ENCODE assay signal across 26 cellular contexts in genomic region chr19:51357952-51358351, GRCh38. TPM values are rescaled to one million over a fixed set of nuclear protein-coding genes. Genes with fewer than 3 reads are reported as not detected.
"Had no signal": no experiment of that assay in that cellular context is flagged by ENCODE, and none has a peak within 500 bp of the region (broad histone marks: within the 10 kb centered on the region; RNA-seq: fewer than 3 reads in every experiment).

No MANE protein-coding gene starts in this region.

- H3K9me3 ChIP-seq: adrenal gland, breast epithelium, gastrocnemius medialis, left ventricle myocardium inferior, spleen, testis had no signal

- H3K27ac ChIP-seq: adrenal gland, breast epithelium, gastrocnemius medialis, left ventricle myocardium inferior, spleen, testis had no signal

- H3K27ac Mint-ChIP-seq: activated CD4-positive, alpha-beta T cell treated with anti-CD3 and anti-CD28 coated beads, Interleukin-2, amount 10 ng/mL, durations not matched to agents 7 days and 5 days; activated CD8-positive, alpha-beta T cell treated with anti-CD3 and anti-CD28 coated beads, Interleukin-2, amount 10 ng/mL, durations not matched to agents 7 days and 5 days; activated T-cell treated with anti-CD3 and anti-CD28 coated beads, Interleukin-2, amount 50 U/mL, for 24 hours; memory B cell; stimulated activated memory B cell treated with anti-CD40 and anti-IgM and Interleukin-4, amounts not matched to agents 10 μg/mL and 1 μg/mL and 100 μg/mL, for 72 hours; T-cell; type B pancreatic cell had no signal

- H3K36me3 Mint-ChIP-seq: T-cell, type B pancreatic cell had no signal

- H3K4me3 ChIP-seq: adrenal gland, breast epithelium, gastrocnemius medialis, left ventricle myocardium inferior, spleen, testis had no signal

- DNase-seq: activated CD4-positive, alpha-beta T cell treated with anti-CD3 and anti-CD28 coated beads, Interleukin-2, amount 10 ng/mL, durations not matched to agents 7 days and 5 days; activated CD4-positive, CD25-positive, alpha-beta regulatory T cell; activated CD8-positive, alpha-beta T cell treated with anti-CD3 and anti-CD28 coated beads, Interleukin-2, amount 10 ng/mL, durations not matched to agents 7 days and 5 days; activated effector memory CD4-positive, alpha-beta T cell treated with anti-CD3 and anti-CD28 coated beads, Interleukin-2, amount 50 U/mL, for 16 hours; activated naive CD4-positive, alpha-beta T cell treated with anti-CD3 and anti-CD28 coated beads, Interleukin-2, amount 50 U/mL, for 16 hours; activated T-cell treated with anti-CD3 and anti-CD28 coated beads, Interleukin-2, amount 50 U/mL, for 24 hours; adrenal gland; cerebellar nuclear complex; cortex of kidney; gastrocnemius medialis; head of caudate nucleus; kidney; left ventricle myocardium inferior; naive thymus-derived CD4-positive, alpha-beta T cell; nucleus accumbens; spleen; stimulated activated CD4-positive, alpha-beta T cell treated with anti-CD3 and anti-CD28 coated beads, Interleukin-4, amount 100 ng/mL, for 4 hours; T-cell; T1000; testis had no signal

- ATAC-seq: activated CD8-positive, alpha-beta T cell treated with anti-CD3 and anti-CD28 coated beads, Interleukin-2, amount 10 ng/mL, durations not matched to agents 7 days and 5 days; gastrocnemius medialis; naive thymus-derived CD4-positive, alpha-beta T cell; stimulated activated memory B cell treated with anti-CD40 and anti-IgM and Interleukin-4, amounts not matched to agents 10 μg/mL and 1 μg/mL and 100 μg/mL, for 72 hours; T-cell had no signal

- H3K27me3 ChIP-seq: adrenal gland, breast epithelium, gastrocnemius medialis, spleen, testis had no signal

- H3K36me3 ChIP-seq: breast epithelium, gastrocnemius medialis had no signal

- H3K9me3 Mint-ChIP-seq: activated CD4-positive, alpha-beta T cell treated with anti-CD3 and anti-CD28 coated beads, Interleukin-2, amount 10 ng/mL, durations not matched to agents 7 days and 5 days; activated T-cell treated with anti-CD3 and anti-CD28 coated beads, Interleukin-2, amount 50 U/mL, for 24 hours; memory B cell; naive thymus-derived CD4-positive, alpha-beta T cell; stimulated activated memory B cell treated with anti-CD40 and anti-IgM and Interleukin-4, amounts not matched to agents 10 μg/mL and 1 μg/mL and 100 μg/mL, for 72 hours; T-cell; type B pancreatic cell had no signal

- H3K4me1 ChIP-seq: breast epithelium had no signal

- H3K27me3 Mint-ChIP-seq: activated CD4-positive, alpha-beta T cell treated with anti-CD3 and anti-CD28 coated beads, Interleukin-2, amount 10 ng/mL, durations not matched to agents 7 days and 5 days; activated T-cell treated with anti-CD3 and anti-CD28 coated beads, Interleukin-2, amount 50 U/mL, for 24 hours; memory B cell; naive thymus-derived CD4-positive, alpha-beta T cell; stimulated activated memory B cell treated with anti-CD40 and anti-IgM and Interleukin-4, amounts not matched to agents 10 μg/mL and 1 μg/mL and 100 μg/mL, for 72 hours; T-cell; type B pancreatic cell had no signal

- H3K4me3 Mint-ChIP-seq: activated CD4-positive, alpha-beta T cell treated with anti-CD3 and anti-CD28 coated beads, Interleukin-2, amount 10 ng/mL, durations not matched to agents 7 days and 5 days; activated CD8-positive, alpha-beta T cell treated with anti-CD3 and anti-CD28 coated beads, Interleukin-2, amount 10 ng/mL, durations not matched to agents 7 days and 5 days; activated T-cell treated with anti-CD3 and anti-CD28 coated beads, Interleukin-2, amount 50 U/mL, for 24 hours; memory B cell; stimulated activated memory B cell treated with anti-CD40 and anti-IgM and Interleukin-4, amounts not matched to agents 10 μg/mL and 1 μg/mL and 100 μg/mL, for 72 hours; T-cell; type B pancreatic cell had no signal

RNA-seq across cellular contexts. Expression of gene CLDND2, which starts 10.9 kb away (rescaled TPM):
- total RNA-seq: breast epithelium, gastrocnemius medialis had no signal
- polyA plus RNA-seq: naive thymus-derived CD4-positive, alpha-beta T cell had no signal

RNA-seq across cellular contexts. Expression of gene NKG7, which starts 14.5 kb away (rescaled TPM):
- total RNA-seq: astrocyte had no signal

RNA-seq across cellular contexts. Expression of gene VSIG10L, which starts 16.0 kb away (rescaled TPM):
- polyA plus RNA-seq: naive thymus-derived CD4-positive, alpha-beta T cell had no signal

RNA-seq across cellular contexts. Expression of gene LIM2, which starts 29.8 kb away (rescaled TPM):
- total RNA-seq: activated CD4-positive, alpha-beta T cell treated with anti-CD3 and anti-CD28 coated beads, Interleukin-2, amount 10 ng/mL, durations not matched to agents 7 days and 5 days; activated CD8-positive, alpha-beta T cell treated with anti-CD3 and anti-CD28 coated beads, Interleukin-2, amount 10 ng/mL, durations not matched to agents 7 days and 5 days; adrenal gland; astrocyte; breast epithelium; gastrocnemius medialis; kidney; left ventricle myocardium inferior; spleen; T-cell had no signal
- polyA plus RNA-seq: adrenal gland; esophagus; naive thymus-derived CD4-positive, alpha-beta T cell; spleen had no signal
